ENCODE assay signal across 10 cellular contexts in genomic region chr5:39352170-39352569, GRCh38. TPM values are rescaled to one million over a fixed set of nuclear protein-coding genes. Genes with fewer than 3 reads are reported as not detected.
"Had no signal": no experiment of that assay in that cellular context is flagged by ENCODE, and none has a peak within 500 bp of the region (broad histone marks: within the 10 kb centered on the region; RNA-seq: fewer than 3 reads in every experiment).

No MANE protein-coding gene starts in this region.

- H3K4me3 Mint-ChIP-seq: IgD-negative memory B cell had no signal

- H3K9ac ChIP-seq: KMS-11 had no signal

- H3K27ac ChIP-seq: HL-60, KMS-11 had no signal

- H3K36me3 Mint-ChIP-seq: IgD-negative memory B cell had no signal

- H3K27me3 Mint-ChIP-seq: IgD-negative memory B cell had no signal

- H3K27ac Mint-ChIP-seq: IgD-negative memory B cell had no signal

- H3K4me2 ChIP-seq: KMS-11 had no signal

- FAIRE-seq: HTR-8/SVneo, K562 had no signal

- ATAC-seq: K562 had no signal

- H3K4me3 ChIP-seq: K562 had no signal

- DNase-seq: IMR-90, KBM-7, KG1 had no signal

RNA-seq across cellular contexts. Expression of gene C9, which starts 12.1 kb away (rescaled TPM):
- total RNA-seq: HT-29, HT1080, IMR-90 had no signal
- polyA plus RNA-seq: IgD-negative memory B cell, IMR-90 had no signal
